ENCODE assay signal across 9 cellular contexts in the genomic region with DNA sequence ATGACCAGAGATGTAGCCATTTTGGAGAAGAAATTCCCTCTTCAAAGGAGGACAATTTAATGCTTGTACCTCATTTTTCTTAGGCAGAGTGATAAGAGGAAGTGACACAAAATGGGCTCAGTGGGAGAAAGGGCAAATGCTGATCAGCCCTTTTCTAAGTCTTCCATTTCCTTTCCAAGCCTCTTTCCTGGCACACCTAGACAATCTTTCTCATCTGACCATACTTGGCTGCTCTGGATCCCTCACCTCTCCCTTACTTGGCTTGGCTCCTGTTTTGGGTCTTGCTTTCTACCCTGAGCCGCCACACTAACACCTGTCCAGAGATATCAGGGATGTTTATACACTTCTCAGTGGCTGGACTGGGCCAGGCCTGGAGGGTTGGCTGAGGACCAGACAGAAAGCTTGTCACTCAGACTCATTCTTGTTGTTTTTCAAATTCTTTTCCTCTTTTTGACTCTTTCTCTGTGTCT. TPM values are rescaled to one million over a fixed set of nuclear protein-coding genes. Genes with fewer than 3 reads are reported as not detected.
DNase-seq lines count a peak whose midpoint lies in the region; ATAC-seq and FAIRE-seq lines count a peak whose summit lies in the region.
"Had no signal": no experiment of that assay in that cellular context is flagged by ENCODE, and none has a peak within 500 bp of the region (broad histone marks: within the 10 kb centered on the region; RNA-seq: fewer than 3 reads in every experiment).

No MANE protein-coding gene starts in this region.

- H3K9me3 ChIP-seq in SK-N-MC (ENCODE audit: low read depth, low read length) (no peaks in the 10 kb centered on the region), stomach smooth muscle (ENCODE audit: control insufficient read depth in 2 of 2, low read length in 2 of 2) (no peaks in the 10 kb centered on the region)

- H3K36me3 Mint-ChIP-seq in activated CD4-positive, alpha-beta T cell treated with anti-CD3 and anti-CD28 coated beads, Interleukin-2, amount 10 ng/mL, durations not matched to agents 24 days and 14 days (ENCODE audit: low read depth) = peaks cover 2% of the 10 kb centered on the region
- no peaks in the 10 kb centered on the region for H3K36me3 Mint-ChIP-seq in activated naive CD4-positive, alpha-beta T cell treated with anti-CD3 and anti-CD28 coated beads for 36 hours (ENCODE audit: low read depth)

- H3K9me3 Mint-ChIP-seq in activated CD4-positive, alpha-beta T cell treated with anti-CD3 and anti-CD28 coated beads, Interleukin-2, amount 10 ng/mL, durations not matched to agents 24 days and 14 days = no peaks in the 10 kb centered on the region
- no peaks in the 10 kb centered on the region for H3K9me3 Mint-ChIP-seq in activated naive CD4-positive, alpha-beta T cell treated with anti-CD3 and anti-CD28 coated beads for 36 hours

- H3K36me3 ChIP-seq in SK-N-MC (ENCODE audit: insufficient read depth, low read length) = no peaks in the 10 kb centered on the region
- H3K36me3 ChIP-seq in stomach smooth muscle (ENCODE audit: control insufficient read depth in 2 of 2, insufficient read depth in 2 of 2, low read length in 2 of 2) = no peaks in the 10 kb centered on the region

- H3K4me1 ChIP-seq in stomach smooth muscle (ENCODE audit: control insufficient read depth, insufficient read depth, low read length) = peaks cover 65% of the 10 kb centered on the region

- FAIRE-seq in RCC 7860 (lab: Jason Lieb, UNC) = no peak

- H3K4me3 Mint-ChIP-seq in activated CD4-positive, alpha-beta T cell treated with anti-CD3 and anti-CD28 coated beads, Interleukin-2, amount 10 ng/mL, durations not matched to agents 24 days and 14 days = no peak overlapping the region
- no peak overlapping the region for H3K4me3 Mint-ChIP-seq in activated naive CD4-positive, alpha-beta T cell treated with anti-CD3 and anti-CD28 coated beads for 36 hours

- no peak for DNase-seq in activated CD4-positive, alpha-beta T cell treated with anti-CD3 and anti-CD28 coated beads, Interleukin-2, amount 10 ng/mL, durations not matched to agents 24 days and 14 days
- DNase-seq in activated CD4-positive, alpha-beta T cell treated with anti-CD3 and anti-CD28 coated beads, Interleukin-2, amount 50 U/mL, for 48 hours = no peak
- DNase-seq in SK-N-MC (ENCODE audit: low read depth, low spot score) = no peak
- peak; percentile 72 for DNase-seq in left lobe of liver (ENCODE audit: low spot score)
- DNase-seq in activated naive CD4-positive, alpha-beta T cell treated with anti-CD3 and anti-CD28 coated beads for 36 hours = no peak
- DNase-seq in RCC 7860 (ENCODE audit: low spot score) = no peak
- DNase-seq: NCI-H1092 had no signal

- H3K9ac ChIP-seq in SK-N-MC (ENCODE audit: insufficient read length) = no peak overlapping the region
- peak overlapping the region; percentile 45 to 51 for H3K9ac ChIP-seq in stomach smooth muscle (ENCODE audit: low read length in 2 of 2)

- no peaks in the 10 kb centered on the region for H3K27me3 ChIP-seq in stomach smooth muscle (ENCODE audit: control insufficient read depth in 1 of 2, insufficient read depth in 2 of 2, low read length in 2 of 2)

- peak overlapping the region; percentile 58 for H3K27ac Mint-ChIP-seq in activated CD4-positive, alpha-beta T cell treated with anti-CD3 and anti-CD28 coated beads, Interleukin-2, amount 10 ng/mL, durations not matched to agents 24 days and 14 days
- H3K27ac Mint-ChIP-seq in activated naive CD4-positive, alpha-beta T cell treated with anti-CD3 and anti-CD28 coated beads for 36 hours = no peak overlapping the region

- H3K4me3 ChIP-seq in SK-N-MC (no peak overlapping the region), stomach smooth muscle (ENCODE audit: low read length in 2 of 2) (peak overlapping the region in 1 of 2 donors; percentile 29)

- CTCF ChIA-PET in activated naive CD4-positive, alpha-beta T cell treated with anti-CD3 and anti-CD28 coated beads for 36 hours (lab: Charles Lee) = interaction anchor here (8.5 kb wide), 1 partner anchor 26 kb away, joined by 230 read pairs; no protein-coding TSS in a partner anchor

- no peaks in the 10 kb centered on the region for H3K27me3 Mint-ChIP-seq in activated CD4-positive, alpha-beta T cell treated with anti-CD3 and anti-CD28 coated beads, Interleukin-2, amount 10 ng/mL, durations not matched to agents 24 days and 14 days
- no peaks in the 10 kb centered on the region for H3K27me3 Mint-ChIP-seq in activated naive CD4-positive, alpha-beta T cell treated with anti-CD3 and anti-CD28 coated beads for 36 hours (ENCODE audit: low read depth)

- ATAC-seq in left lobe of liver = peak; percentile 60
- no peak for ATAC-seq in GM21367 (IDR thresholded peaks at IDR 0.05; ENCODE audit: unreplicated experiment)

- 0 out of 2 replicates have a peak overlapping the region, but pooled peaks have one; percentile 2 for H3K27ac ChIP-seq in SK-N-MC
- H3K27ac ChIP-seq in stomach smooth muscle (ENCODE audit: low read length) = peak overlapping the region; percentile 96

- intact Hi-C loops in activated CD4-positive, alpha-beta T cell treated with anti-CD3 and anti-CD28 coated beads, Interleukin-2, amount 10 ng/mL, durations not matched to agents 24 days and 14 days (cut with micrococcal nuclease) = no loop called here
- intact Hi-C loops in activated naive CD4-positive, alpha-beta T cell treated with anti-CD3 and anti-CD28 coated beads for 36 hours (cut with micrococcal nuclease) = no loop called here

- H3K4me1 Mint-ChIP-seq in activated CD4-positive, alpha-beta T cell treated with anti-CD3 and anti-CD28 coated beads, Interleukin-2, amount 10 ng/mL, durations not matched to agents 24 days and 14 days = peaks cover 33% of the 10 kb centered on the region
- peaks cover 28% of the 10 kb centered on the region for H3K4me1 Mint-ChIP-seq in activated naive CD4-positive, alpha-beta T cell treated with anti-CD3 and anti-CD28 coated beads for 36 hours (ENCODE audit: low read depth)

RNA-seq across cellular contexts. Expression of a gene that starts 13.1 kb away (rescaled TPM):
- 83.4 and 85.2 TPM in 2 replicates for total RNA-seq in activated CD4-positive, alpha-beta T cell treated with anti-CD3 and anti-CD28 coated beads, Interleukin-2, amount 10 ng/mL, durations not matched to agents 24 days and 14 days
- 66.5 TPM for total RNA-seq in left lobe of liver
- 10 to 100 TPM; 86.0 to 91.1 TPM for total RNA-seq in activated naive CD4-positive, alpha-beta T cell treated with anti-CD3 and anti-CD28 coated beads for 36 hours

RNA-seq across cellular contexts. Expression of a gene that starts 18.8 kb away (rescaled TPM):
- total RNA-seq in activated CD4-positive, alpha-beta T cell treated with anti-CD3 and anti-CD28 coated beads, Interleukin-2, amount 10 ng/mL, durations not matched to agents 24 days and 14 days = 12.1 and 12.6 TPM in 2 replicates
- total RNA-seq in left lobe of liver = 14.2 TPM
- total RNA-seq in activated naive CD4-positive, alpha-beta T cell treated with anti-CD3 and anti-CD28 coated beads for 36 hours = 10 to 100 TPM; 32.0 to 34.0 TPM

RNA-seq across cellular contexts. Expression of a gene that starts 18.9 kb away (rescaled TPM):
- 4.8 and 5.2 TPM in 2 replicates for total RNA-seq in activated CD4-positive, alpha-beta T cell treated with anti-CD3 and anti-CD28 coated beads, Interleukin-2, amount 10 ng/mL, durations not matched to agents 24 days and 14 days
- total RNA-seq in left lobe of liver = 0.65 TPM
- total RNA-seq in activated naive CD4-positive, alpha-beta T cell treated with anti-CD3 and anti-CD28 coated beads for 36 hours = 1 to 10 TPM; 3.7 to 4.3 TPM

RNA-seq across cellular contexts. Expression of a gene that starts 25.4 kb away (rescaled TPM):
- 37.8 and 38.4 TPM in 2 replicates for total RNA-seq in activated CD4-positive, alpha-beta T cell treated with anti-CD3 and anti-CD28 coated beads, Interleukin-2, amount 10 ng/mL, durations not matched to agents 24 days and 14 days
- total RNA-seq in left lobe of liver = 11.4 TPM
- 10 to 100 TPM; 43.6 to 44.3 TPM for total RNA-seq in activated naive CD4-positive, alpha-beta T cell treated with anti-CD3 and anti-CD28 coated beads for 36 hours

RNA-seq across cellular contexts. Expression of a gene that starts 38.3 kb away (rescaled TPM):
- not detected in 2 replicates for total RNA-seq in activated CD4-positive, alpha-beta T cell treated with anti-CD3 and anti-CD28 coated beads, Interleukin-2, amount 10 ng/mL, durations not matched to agents 24 days and 14 days
- 110 TPM for total RNA-seq in left lobe of liver
- not detected for total RNA-seq in activated naive CD4-positive, alpha-beta T cell treated with anti-CD3 and anti-CD28 coated beads for 36 hours
